In the genomic region with DNA sequence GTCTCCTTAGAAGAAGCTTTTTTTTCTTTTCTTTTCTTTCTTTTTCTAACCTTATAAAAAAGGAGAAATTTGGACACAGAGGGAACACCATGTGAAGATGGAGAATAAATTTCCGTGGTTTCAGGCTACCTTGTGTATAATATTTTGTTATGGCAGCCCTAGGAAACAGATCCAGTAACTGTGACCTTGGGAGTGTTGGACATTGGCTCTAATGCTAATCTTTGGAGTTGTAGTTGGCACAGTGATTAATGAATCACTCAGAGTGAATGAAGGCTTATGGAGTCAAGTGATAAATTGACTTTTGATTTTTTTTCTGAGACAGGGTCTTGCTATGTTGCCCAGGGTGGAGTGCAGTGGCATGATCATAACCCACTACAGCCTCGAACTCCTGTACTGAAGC, we compare ENCODE assay signal across 8 cellular contexts. TPM values are rescaled to one million over a fixed set of nuclear protein-coding genes. Genes with fewer than 3 reads are reported as not detected.
"Had no signal": no experiment of that assay in that cellular context is flagged by ENCODE, and none has a peak within 500 bp of the region (broad histone marks: within the 10 kb centered on the region; RNA-seq: fewer than 3 reads in every experiment).

No MANE protein-coding gene starts in this region.

- DNase-seq: GOT3, H9, HCEC 1CT, KG1 had no signal

- H3K4me3 Mint-ChIP-seq: H9, IgD-negative memory B cell had no signal

- H3K27ac Mint-ChIP-seq: H9, IgD-negative memory B cell had no signal

- FAIRE-seq: H54, HTR-8/SVneo had no signal

RNA-seq across cellular contexts. Expression of gene PHOX2A, which starts 15.5 kb away (rescaled TPM):
- total RNA-seq: HT-29 had no signal
- polyA plus RNA-seq: IgD-negative memory B cell had no signal

RNA-seq across cellular contexts. Expression of gene FOLR2, which starts 42.9 kb away (rescaled TPM):
- total RNA-seq: H9, HT-29 had no signal
